ENCODE assay signal across 10 cellular contexts in the genomic region with DNA sequence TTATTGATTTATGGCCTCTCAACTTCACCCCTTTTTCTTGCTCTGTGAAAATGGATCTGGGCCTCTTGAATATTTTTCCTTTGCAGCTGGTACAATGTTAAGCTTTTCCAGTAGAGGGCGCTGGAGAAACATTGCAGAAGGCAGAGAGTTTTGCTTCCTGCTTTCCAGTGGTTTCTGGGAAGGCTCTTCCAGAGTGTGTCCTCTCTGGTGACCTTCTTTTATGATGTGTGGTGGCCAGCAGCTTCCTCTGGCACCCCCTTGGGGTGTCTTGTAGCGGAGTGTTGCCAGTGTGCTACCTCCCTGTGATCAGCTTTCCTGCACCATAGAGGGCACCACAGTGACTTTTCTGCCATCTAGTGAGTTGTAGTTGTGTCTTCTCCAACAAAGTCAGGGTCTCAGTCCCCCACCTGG. TPM values are rescaled to one million over a fixed set of nuclear protein-coding genes. Genes with fewer than 3 reads are reported as not detected.
A peak's percentile ranks its signal among the peaks of the same experiment; 100 is the strongest.
DNase-seq lines count a peak whose midpoint lies in the region; ATAC-seq and TF ChIP-seq lines count a peak whose summit lies in the region.
"Had no signal": no experiment of that assay in that cellular context is flagged by ENCODE, and none has a peak within 500 bp of the region (broad histone marks: within the 10 kb centered on the region; RNA-seq: fewer than 3 reads in every experiment).

No MANE protein-coding gene starts in this region.

- DNase-seq in ACHN, result peak; percentile 22
- no peak for DNase-seq in GM12864 (ENCODE audit: low read depth)
- DNase-seq in RPMI7951 (ENCODE audit: low read depth), result peak; percentile 27
- DNase-seq in foreskin fibroblast, result peak in 1 of 2 donors; percentile 24
- no peak for DNase-seq in NK-92 treated with Interleukin-12 subunit alpha and Interleukin-12 subunit beta, amount 100 ng/mL, for 24 hours (lab: John Stamatoyannopoulos, UW)
- no peak for DNase-seq in activated gamma-delta T cell treated with Interleukin-2 at 50 U/mL for 16 hours
- DNase-seq in NCI-H2227 treated with DMSO at 0.1 percent for 48 hours (lab: John Stamatoyannopoulos, UW), result no peak
- DNase-seq: NCI-H1436 had no signal

- TF ChIP-seq CTCF in GM12864 (IDR thresholded peaks at IDR 0.05; ENCODE audit: low read depth, low read length, missing control alignments), result peak; percentile 61
- peak; percentile 31 for TF ChIP-seq CTCF in foreskin fibroblast (IDR thresholded peaks at IDR 0.05; ENCODE audit: low read depth, low read length)

- in situ Hi-C loops in ACHN (cut with HindIII; ENCODE audit: low pct_ligation_motif_present, low pct_unique_long_range_greater_than_20kb, low sequenced_read_pairs), result no loop called here

- no peak for ATAC-seq in GM18867 (IDR thresholded peaks at IDR 0.05; ENCODE audit: unreplicated experiment)
- ATAC-seq: naive thymus-derived CD8-positive, alpha-beta T cell had no signal

- no peak overlapping the region for H3K4me3 ChIP-seq in GM12864 (ENCODE audit: low read depth, low read length)
- no peak overlapping the region for H3K4me3 ChIP-seq in foreskin fibroblast (ENCODE audit: low read depth in 1 of 2, low read length in 2 of 2)

RNA-seq across cellular contexts. Expression of gene MGAT5, which starts 25.4 kb away (rescaled TPM):
- total RNA-seq in RPMI7951 (2014; rRNA removed; shearing (Covaris generic)), result 23.9 and 31.0 TPM in 2 replicates

Comparison
In these comparisons a context has a peak if more than half of its experiments do, and no peak if none do; other contexts are left out.
1. DNase-seq: peak in ACHN (single experiment) and RPMI7951 (single experiment); none in GM12864 (single experiment), NK-92 treated with Interleukin-12 subunit alpha and Interleukin-12 subunit beta, amount 100 ng/mL, for 24 hours (single experiment), activated gamma-delta T cell treated with Interleukin-2 at 50 U/mL for 16 hours (single experiment) and NCI-H2227 treated with DMSO at 0.1 percent for 48 hours (single experiment).